1 cellular context compared by ENCODE assay signal in genomic region chr7:158284617-158285382, GRCh38.
TF ChIP-seq lines count a peak whose summit lies in the region.

No MANE protein-coding gene starts in this region.

TF ChIP-seq in GM23338, 12 proteins besides CTCF, POLR2A, EP300 and RAD21 (continued from another document):
- TF ChIP-seq ZNF462 (CRISPR knock-in tag; IDR thresholded peaks at IDR 0.05) = no peak
- TF ChIP-seq ETS1 (IDR thresholded peaks at IDR 0.05) = no peak
- TF ChIP-seq JUNB (IDR thresholded peaks at IDR 0.05; ENCODE audit: unreplicated experiment) = no peak
- TF ChIP-seq CREB1 (CRISPR knock-in tag; IDR thresholded peaks at IDR 0.05; ENCODE audit: low read depth) = no peak
- TF ChIP-seq, protein P1, sequence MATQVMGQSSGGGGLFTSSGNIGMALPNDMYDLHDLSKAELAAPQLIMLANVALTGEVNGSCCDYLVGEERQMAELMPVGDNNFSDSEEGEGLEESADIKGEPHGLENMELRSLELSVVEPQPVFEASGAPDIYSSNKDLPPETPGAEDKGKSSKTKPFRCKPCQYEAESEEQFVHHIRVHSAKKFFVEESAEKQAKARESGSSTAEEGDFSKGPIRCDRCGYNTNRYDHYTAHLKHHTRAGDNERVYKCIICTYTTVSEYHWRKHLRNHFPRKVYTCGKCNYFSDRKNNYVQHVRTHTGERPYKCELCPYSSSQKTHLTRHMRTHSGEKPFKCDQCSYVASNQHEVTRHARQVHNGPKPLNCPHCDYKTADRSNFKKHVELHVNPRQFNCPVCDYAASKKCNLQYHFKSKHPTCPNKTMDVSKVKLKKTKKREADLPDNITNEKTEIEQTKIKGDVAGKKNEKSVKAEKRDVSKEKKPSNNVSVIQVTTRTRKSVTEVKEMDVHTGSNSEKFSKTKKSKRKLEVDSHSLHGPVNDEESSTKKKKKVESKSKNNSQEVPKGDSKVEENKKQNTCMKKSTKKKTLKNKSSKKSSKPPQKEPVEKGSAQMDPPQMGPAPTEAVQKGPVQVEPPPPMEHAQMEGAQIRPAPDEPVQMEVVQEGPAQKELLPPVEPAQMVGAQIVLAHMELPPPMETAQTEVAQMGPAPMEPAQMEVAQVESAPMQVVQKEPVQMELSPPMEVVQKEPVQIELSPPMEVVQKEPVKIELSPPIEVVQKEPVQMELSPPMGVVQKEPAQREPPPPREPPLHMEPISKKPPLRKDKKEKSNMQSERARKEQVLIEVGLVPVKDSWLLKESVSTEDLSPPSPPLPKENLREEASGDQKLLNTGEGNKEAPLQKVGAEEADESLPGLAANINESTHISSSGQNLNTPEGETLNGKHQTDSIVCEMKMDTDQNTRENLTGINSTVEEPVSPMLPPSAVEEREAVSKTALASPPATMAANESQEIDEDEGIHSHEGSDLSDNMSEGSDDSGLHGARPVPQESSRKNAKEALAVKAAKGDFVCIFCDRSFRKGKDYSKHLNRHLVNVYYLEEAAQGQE (IDR thresholded peaks at IDR 0.05; ENCODE audit: unreplicated experiment) = no peak
- no peak for TF ChIP-seq ZNF114 (CRISPR knock-in tag; IDR thresholded peaks at IDR 0.05)
